2 cellular contexts compared by ENCODE assay signal in genomic region chr16:29809031-29809747, GRCh38.
TF ChIP-seq lines count a peak whose summit lies in the region.

No MANE protein-coding gene starts in this region.

TF ChIP-seq in SK-N-SH, 30 proteins besides CTCF, POLR2A, EP300 and RAD21:
- TF ChIP-seq IRF3 (IDR thresholded peaks at IDR 0.05; ENCODE audit: low read depth, low read length) (no peak), POLR2AphosphoS5 (IDR thresholded peaks at IDR 0.05; ENCODE audit: low read depth, low read length) (no peak), TEAD4 (IDR thresholded peaks at IDR 0.05; ENCODE audit: borderline replicate concordance, insufficient read depth) (no peak), ELF1 (IDR thresholded peaks at IDR 0.05) (no peak), RXRA (IDR thresholded peaks at IDR 0.05; ENCODE audit: borderline replicate concordance, low read depth) (no peak), SIN3A (IDR thresholded peaks at IDR 0.05; ENCODE audit: borderline replicate concordance, low read depth, low read length) (no peak), JUND (IDR thresholded peaks at IDR 0.05) (no peak), RCOR1 (IDR thresholded peaks at IDR 0.05; ENCODE audit: low read length) (no peak), NFIC (IDR thresholded peaks at IDR 0.05; ENCODE audit: borderline replicate concordance) (no peak), USF2 (IDR thresholded peaks at IDR 0.05; ENCODE audit: borderline replicate concordance, low read depth, low read length) (no peak), FOSL2 (IDR thresholded peaks at IDR 0.05; ENCODE audit: borderline replicate concordance, low read depth) (no peak), TCF12 (IDR thresholded peaks at IDR 0.05) (no peak), REST (IDR thresholded peaks at IDR 0.05; ENCODE audit: low read depth, low read length) (no peak), MEF2A (IDR thresholded peaks at IDR 0.05; ENCODE audit: borderline replicate concordance, low read depth) (no peak), USF1 (IDR thresholded peaks at IDR 0.05; ENCODE audit: borderline replicate concordance, low read depth) (no peak)

TF ChIP-seq in SK-N-SH treated with all-trans-retinoic acid at 6 μM for 48 hours, 23 proteins besides CTCF, POLR2A, EP300 and RAD21 (continued from another document):
- TF ChIP-seq OSR1 (CRISPR knock-in tag; IDR thresholded peaks at IDR 0.05) (no peak), CSRNP3 (CRISPR knock-in tag; IDR thresholded peaks at IDR 0.05) (no peak), ZFP30 (CRISPR knock-in tag; IDR thresholded peaks at IDR 0.05) (no peak), ARNTL (CRISPR knock-in tag; IDR thresholded peaks at IDR 0.05; ENCODE audit: borderline replicate concordance, low read depth) (no peak), RARB (CRISPR knock-in tag; IDR thresholded peaks at IDR 0.05) (no peak), ESRRG (CRISPR knock-in tag; IDR thresholded peaks at IDR 0.05) (no peak)
